ENCODE assay signal across 1 cellular context in genomic region chr4:34183916-34184315, GRCh38.
TF ChIP-seq lines count a peak whose summit lies in the region.

No MANE protein-coding gene starts in this region.

TF ChIP-seq in HCT116, 20 proteins besides CTCF, POLR2A, EP300 and RAD21 (continued from another document):
- TF ChIP-seq REST (IDR thresholded peaks at IDR 0.05; ENCODE audit: low read depth), result no peak
- TF ChIP-seq ZNF274 (IDR thresholded peaks at IDR 0.05; ENCODE audit: low read depth, low read length), result no peak
- no peak for TF ChIP-seq SRF (IDR thresholded peaks at IDR 0.05; ENCODE audit: low read depth)
